ENCODE assay signal across 8 cellular contexts in the genomic region with DNA sequence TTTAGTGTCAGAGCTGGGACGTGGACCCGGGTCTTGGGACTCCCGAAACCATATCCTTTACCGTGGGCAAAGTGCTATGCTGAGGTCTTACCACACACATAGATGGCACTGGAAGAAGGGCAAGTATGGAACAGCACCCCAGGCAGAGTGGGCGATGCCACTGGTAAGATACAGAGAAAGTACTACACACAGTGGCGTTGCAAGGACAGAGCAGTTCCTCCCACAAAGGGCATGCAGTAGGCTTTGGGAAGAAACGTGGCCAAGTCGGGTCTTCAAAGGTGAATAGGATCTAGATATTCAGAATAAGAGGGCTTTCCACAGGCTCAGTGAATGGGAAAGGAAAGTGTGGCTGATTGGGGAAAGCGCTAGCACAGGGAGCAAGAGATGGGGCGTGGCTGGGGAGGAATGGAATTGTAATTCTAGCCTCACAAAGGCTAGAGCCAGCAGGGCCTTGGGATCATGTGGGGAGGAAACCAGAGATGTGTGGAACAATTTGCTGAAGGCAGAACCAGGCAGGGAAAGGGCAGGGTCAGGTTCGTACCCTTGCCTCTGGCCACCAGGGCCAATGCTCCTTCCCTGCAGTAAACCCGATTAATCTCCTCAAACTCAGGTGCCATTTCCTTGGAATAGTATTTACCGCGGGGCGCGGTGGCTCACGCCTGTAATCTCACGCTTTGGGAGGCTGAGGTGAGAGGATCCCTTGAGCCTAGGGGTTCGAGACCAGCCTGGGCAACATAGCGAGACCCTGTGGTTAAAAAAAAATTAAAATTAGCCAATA. TPM values are rescaled to one million over a fixed set of nuclear protein-coding genes. Genes with fewer than 3 reads are reported as not detected.
DNase-seq lines count a peak whose midpoint lies in the region; ATAC-seq lines count a peak whose summit lies in the region.

No MANE protein-coding gene starts in this region.

- H3K36me3 Mint-ChIP-seq in stimulated activated naive CD8-positive, alpha-beta T cell treated with anti-CD3 and anti-CD28 coated beads, Interleukin-15, Interleukin-2, amounts not matched to agents 100 ng/mL and 50 ng/mL, for 24 hours (ENCODE audit: low read depth): peaks cover 8% of the 10 kb centered on the region
- H3K36me3 Mint-ChIP-seq in activated T-helper 1 cell treated with anti-CD3 and anti-CD28 coated beads, Interleukin-12 subunit alpha, Interleukin-12 subunit beta, Interleukin-2, Interleukin-4 antibody, amounts not matched to agents 30 ng/mL and 10 ng/mL and 1 ng/mL, durations not matched to agents 14 hours and 24 hours and 36 hours (ENCODE audit: low read depth): peaks cover 4% of the 10 kb centered on the region

- H3K4me1 Mint-ChIP-seq in stimulated activated naive CD8-positive, alpha-beta T cell treated with anti-CD3 and anti-CD28 coated beads, Interleukin-15, Interleukin-2, amounts not matched to agents 100 ng/mL and 50 ng/mL, for 24 hours (ENCODE audit: low read depth): peaks cover 88% of the 10 kb centered on the region
- H3K4me1 Mint-ChIP-seq in activated T-helper 1 cell treated with anti-CD3 and anti-CD28 coated beads, Interleukin-12 subunit alpha, Interleukin-12 subunit beta, Interleukin-2, Interleukin-4 antibody, amounts not matched to agents 30 ng/mL and 10 ng/mL and 1 ng/mL, durations not matched to agents 14 hours and 24 hours and 36 hours (ENCODE audit: low read depth): peaks cover 83% of the 10 kb centered on the region

- intact Hi-C loops in activated T-helper 1 cell treated with anti-CD3 and anti-CD28 coated beads, Interleukin-12 subunit alpha, Interleukin-12 subunit beta, Interleukin-2, Interleukin-4 antibody, amounts not matched to agents 30 ng/mL and 10 ng/mL and 1 ng/mL, durations not matched to agents 14 hours and 24 hours and 36 hours (cut with micrococcal nuclease): loop anchor here (10.0 kb wide), 1 partner anchor 478 kb away; a partner anchor contains a TSS
- intact Hi-C loops in left ventricle myocardium superior (cut with micrococcal nuclease): no loop called here
- intact Hi-C loops in sciatic nerve (cut with DNase I): loop anchor here (5.0 kb wide), 1 partner anchor 36 kb away; a partner anchor contains a TSS

- no peak for DNase-seq in stimulated activated naive CD8-positive, alpha-beta T cell treated with anti-CD3 and anti-CD28 coated beads, Interleukin-15, Interleukin-2, amounts not matched to agents 100 U/mL and 50 U/mL, for 24 hours
- DNase-seq in activated T-helper 1 cell treated with anti-CD3 and anti-CD28 coated beads, Interleukin-12 subunit alpha, Interleukin-12 subunit beta, Interleukin-2, Interleukin-4 antibody, amounts not matched to agents 30 ng/mL and 10 ng/mL and 1 ng/mL, durations not matched to agents 14 hours and 24 hours and 36 hours (ENCODE audit: low spot score): no peak
- DNase-seq in left ventricle myocardium superior (peak; percentile 63), sciatic nerve (ENCODE audit: low spot score) (peak; percentile 85), NCI-H1694 treated with DMSO at 0.1 percent for 48 hours (lab: John Stamatoyannopoulos, UW) (no peak), OCI-M2 (lab: John Stamatoyannopoulos, UW; ENCODE audit: unreplicated experiment) (no peak)

- ATAC-seq in stimulated activated naive CD8-positive, alpha-beta T cell treated with anti-CD3 and anti-CD28 coated beads, Interleukin-15, Interleukin-2, amounts not matched to agents 100 U/mL and 50 U/mL, for 24 hours: no peak
- ATAC-seq in left ventricle myocardium superior: peak; percentile 69
- ATAC-seq in sciatic nerve: peak; percentile 81
- ATAC-seq in GM21447 (IDR thresholded peaks at IDR 0.05; ENCODE audit: unreplicated experiment): no peak

- H3K9me3 Mint-ChIP-seq in stimulated activated naive CD8-positive, alpha-beta T cell treated with anti-CD3 and anti-CD28 coated beads, Interleukin-15, Interleukin-2, amounts not matched to agents 100 ng/mL and 50 ng/mL, for 24 hours: no peaks in the 10 kb centered on the region
- H3K9me3 Mint-ChIP-seq in activated T-helper 1 cell treated with anti-CD3 and anti-CD28 coated beads, Interleukin-12 subunit alpha, Interleukin-12 subunit beta, Interleukin-2, Interleukin-4 antibody, amounts not matched to agents 30 ng/mL and 10 ng/mL and 1 ng/mL, durations not matched to agents 14 hours and 24 hours and 36 hours: no peaks in the 10 kb centered on the region

- H3K4me3 Mint-ChIP-seq in stimulated activated naive CD8-positive, alpha-beta T cell treated with anti-CD3 and anti-CD28 coated beads, Interleukin-15, Interleukin-2, amounts not matched to agents 100 ng/mL and 50 ng/mL, for 24 hours: peak overlapping the region; percentile 92
- H3K4me3 Mint-ChIP-seq in activated T-helper 1 cell treated with anti-CD3 and anti-CD28 coated beads, Interleukin-12 subunit alpha, Interleukin-12 subunit beta, Interleukin-2, Interleukin-4 antibody, amounts not matched to agents 30 ng/mL and 10 ng/mL and 1 ng/mL, durations not matched to agents 14 hours and 24 hours and 36 hours: peak overlapping the region; percentile 93

- H3K27me3 Mint-ChIP-seq in stimulated activated naive CD8-positive, alpha-beta T cell treated with anti-CD3 and anti-CD28 coated beads, Interleukin-15, Interleukin-2, amounts not matched to agents 100 ng/mL and 50 ng/mL, for 24 hours: no peaks in the 10 kb centered on the region
- no peaks in the 10 kb centered on the region for H3K27me3 Mint-ChIP-seq in activated T-helper 1 cell treated with anti-CD3 and anti-CD28 coated beads, Interleukin-12 subunit alpha, Interleukin-12 subunit beta, Interleukin-2, Interleukin-4 antibody, amounts not matched to agents 30 ng/mL and 10 ng/mL and 1 ng/mL, durations not matched to agents 14 hours and 24 hours and 36 hours (ENCODE audit: insufficient read depth)

- peak overlapping the region; percentile 99 for H3K27ac Mint-ChIP-seq in stimulated activated naive CD8-positive, alpha-beta T cell treated with anti-CD3 and anti-CD28 coated beads, Interleukin-15, Interleukin-2, amounts not matched to agents 100 ng/mL and 50 ng/mL, for 24 hours
- H3K27ac Mint-ChIP-seq in activated T-helper 1 cell treated with anti-CD3 and anti-CD28 coated beads, Interleukin-12 subunit alpha, Interleukin-12 subunit beta, Interleukin-2, Interleukin-4 antibody, amounts not matched to agents 30 ng/mL and 10 ng/mL and 1 ng/mL, durations not matched to agents 14 hours and 24 hours and 36 hours: peak overlapping the region; percentile 99

RNA-seq across cellular contexts. Expression of a gene that starts 36.0 kb away (rescaled TPM):
- 426 and 427 TPM in 2 replicates for total RNA-seq in activated T-helper 1 cell treated with anti-CD3 and anti-CD28 coated beads, Interleukin-12 subunit alpha, Interleukin-12 subunit beta, Interleukin-2, Interleukin-4 antibody, amounts not matched to agents 30 ng/mL and 10 ng/mL and 1 ng/mL, durations not matched to agents 14 hours and 24 hours and 36 hours
- total RNA-seq in left ventricle myocardium superior: 211 TPM
- 285 TPM for total RNA-seq in sciatic nerve

Comparison
In these comparisons a context has a peak if more than half of its experiments do, and no peak if none do; other contexts are left out.
1. ATAC-seq: peak in left ventricle myocardium superior (single experiment) and sciatic nerve (single experiment); none in stimulated activated naive CD8-positive, alpha-beta T cell treated with anti-CD3 and anti-CD28 coated beads, Interleukin-15, Interleukin-2, amounts not matched to agents 100 U/mL and 50 U/mL, for 24 hours (single experiment) and GM21447 (single experiment).
2. DNase-seq: peak in left ventricle myocardium superior (single experiment) and sciatic nerve (single experiment); none in stimulated activated naive CD8-positive, alpha-beta T cell treated with anti-CD3 and anti-CD28 coated beads, Interleukin-15, Interleukin-2, amounts not matched to agents 100 U/mL and 50 U/mL, for 24 hours (single experiment), activated T-helper 1 cell treated with anti-CD3 and anti-CD28 coated beads, Interleukin-12 subunit alpha, Interleukin-12 subunit beta, Interleukin-2, Interleukin-4 antibody, amounts not matched to agents 30 ng/mL and 10 ng/mL and 1 ng/mL, durations not matched to agents 14 hours and 24 hours and 36 hours (single experiment), NCI-H1694 treated with DMSO at 0.1 percent for 48 hours (single experiment) and OCI-M2 (single experiment).